1 cellular context compared by ENCODE assay signal in genomic region chr6:45706319-45706718, GRCh38.
TF ChIP-seq lines count a peak whose summit lies in the region.

No MANE protein-coding gene starts in this region.

TF ChIP-seq in H1, 55 proteins besides CTCF, POLR2A, EP300 and RAD21:
- TF ChIP-seq HDAC2 (IDR thresholded peaks at IDR 0.05; ENCODE audit: borderline replicate concordance in 1 of 2, low read depth in 2 of 2, low read length in 2 of 2) (no peak), BCL11A (IDR thresholded peaks at IDR 0.05; ENCODE audit: low read depth in 2 of 2, low read length in 2 of 2) (no peak), JUN (IDR thresholded peaks at IDR 0.05; ENCODE audit: low read depth, low read length) (no peak), ZNF274 (IDR thresholded peaks at IDR 0.05; ENCODE audit: borderline replicate concordance, extremely low read depth, low read length) (no peak), TAF1 (IDR thresholded peaks at IDR 0.05; ENCODE audit: low read depth, low read length) (no peak), TCF12 (IDR thresholded peaks at IDR 0.05; ENCODE audit: low read depth, low read length) (no peak), KDM5A (IDR thresholded peaks at IDR 0.05; ENCODE audit: low read length) (no peak), ASH2L (IDR thresholded peaks at IDR 0.05; ENCODE audit: low read length) (no peak)
- TF ChIP-seq, protein P1, sequence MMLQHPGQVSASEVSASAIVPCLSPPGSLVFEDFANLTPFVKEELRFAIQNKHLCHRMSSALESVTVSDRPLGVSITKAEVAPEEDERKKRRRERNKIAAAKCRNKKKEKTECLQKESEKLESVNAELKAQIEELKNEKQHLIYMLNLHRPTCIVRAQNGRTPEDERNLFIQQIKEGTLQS (IDR thresholded peaks at IDR 0.05; ENCODE audit: insufficient read depth, low read depth, low read length), result no peak
